ENCODE assay signal across 13 cellular contexts in genomic region chr1:9195651-9196050, GRCh38. TPM values are rescaled to one million over a fixed set of nuclear protein-coding genes. Genes with fewer than 3 reads are reported as not detected.
DNase-seq lines count a peak whose midpoint lies in the region; ATAC-seq, FAIRE-seq and TF ChIP-seq lines count a peak whose summit lies in the region.
"Had no signal": no experiment of that assay in that cellular context is flagged by ENCODE, and none has a peak within 500 bp of the region (broad histone marks: within the 10 kb centered on the region; RNA-seq: fewer than 3 reads in every experiment).

No MANE protein-coding gene starts in this region.

- DNase-seq in AG04450 (ENCODE audit: low read depth, low spot score) (no peak), MV-4-11 (lab: John Stamatoyannopoulos, UW) (peak; percentile 39), mammary epithelial cell (no peak), sciatic nerve (ENCODE audit: low spot score) (no peak), urothelium cell line (ENCODE audit: low spot score) (no peak), GM10248 (ENCODE audit: extremely low spot score) (no peak)
- DNase-seq in CD8-positive, alpha-beta T cell, result no peak
- DNase-seq: GDM1 had no signal

- H3K79me2 ChIP-seq in mammary epithelial cell (ENCODE audit: insufficient read depth, low read length), result no peaks in the 10 kb centered on the region

- no peak overlapping the region for H3K9ac ChIP-seq in mammary epithelial cell (ENCODE audit: insufficient read depth, low read length)

- H3K9me3 Mint-ChIP-seq in CD8-positive, alpha-beta T cell, result no peaks in the 10 kb centered on the region
- H3K9me3 Mint-ChIP-seq: activated CD8-positive, alpha-beta T cell treated with anti-CD3 and anti-CD28 coated beads for 36 hours; activated T-cell treated with anti-CD3 and anti-CD28 coated beads, Interleukin-2, amount 50 U/mL, for 72 hours; stimulated activated naive CD8-positive, alpha-beta T cell treated with anti-CD3 and anti-CD28 coated beads, Interleukin-15, Interleukin-2, amounts not matched to agents 100 ng/mL and 50 ng/mL, for 24 hours had no signal

- in situ Hi-C loops in mammary epithelial cell (cut with MboI; ENCODE audit: low sequenced_read_pairs in 2 of 2), result loop anchor here in 1 of 2 donors (25.0 kb wide), 1 partner anchor 283 kb away; no protein-coding TSS in a partner anchor

- CTCF ChIA-PET in AG04450 (lab: Charles Lee), result interaction anchor here (0.5 to 2.6 kb wide), 5 partner anchors 15 to 229 kb away, joined by 3 to 10 read pairs (median 4); no protein-coding TSS in a partner anchor
- CTCF ChIA-PET in mammary epithelial cell (lab: Charles Lee; ENCODE audit: low non-redundant PET), result no interaction called here
- CTCF ChIA-PET in GM10248 (lab: Yijun Ruan, JAX), result interaction anchor here (0.8 to 10.1 kb wide), 14 partner anchors 9 to 94 kb away, joined by 3 to 84 read pairs (median 8); no protein-coding TSS in a partner anchor
- CTCF ChIA-PET in CD8-positive, alpha-beta T cell (lab: Charles Lee), result interaction anchor here (0.6 to 3.6 kb wide), 11 partner anchors 8 to 1102 kb away, joined by 3 to 68 read pairs (median 3); no protein-coding TSS in a partner anchor

- no peaks in the 10 kb centered on the region for H4K20me1 ChIP-seq in mammary epithelial cell (ENCODE audit: insufficient read depth, low read length)

- H3K36me3 ChIP-seq in mammary epithelial cell (ENCODE audit: insufficient read depth, low read length), result no peaks in the 10 kb centered on the region
- no peaks in the 10 kb centered on the region for H3K36me3 ChIP-seq in CD8-positive, alpha-beta T cell (ENCODE audit: insufficient read depth, low read length)

- POLR2A ChIA-PET in AG04450 (lab: Yijun Ruan, JAX), result no interaction called here
- POLR2A ChIA-PET in GM10248 (lab: Yijun Ruan, JAX), result no interaction called here
- POLR2A ChIA-PET in CD8-positive, alpha-beta T cell (lab: Charles Lee), result no interaction called here

- no peak for FAIRE-seq in urothelium cell line (lab: Jason Lieb, UNC)

- H3K27me3 ChIP-seq in AG04450 (ENCODE audit: control insufficient read depth, insufficient read depth, low read length) (no peaks in the 10 kb centered on the region), mammary epithelial cell (ENCODE audit: insufficient read depth, low read length) (no peaks in the 10 kb centered on the region)
- peaks cover 26% of the 10 kb centered on the region for H3K27me3 ChIP-seq in CD8-positive, alpha-beta T cell (ENCODE audit: insufficient read depth, low read length)
- H3K27me3 ChIP-seq: foreskin keratinocyte had no signal

- dilution Hi-C loops in mammary epithelial cell (cut with HindIII; ENCODE audit: low sequenced_read_pairs), result no loop called here

- H3K27me3 Mint-ChIP-seq in CD8-positive, alpha-beta T cell (ENCODE audit: low read depth), result peaks cover 53% of the 10 kb centered on the region

- no TSS peak for BruUV-seq in mammary epithelial cell (replicated peaks; lab: Mats Ljungman, UMichigan)

- H3K27ac Mint-ChIP-seq in CD8-positive, alpha-beta T cell, result no peak overlapping the region
- H3K27ac Mint-ChIP-seq: activated CD8-positive, alpha-beta T cell treated with anti-CD3 and anti-CD28 coated beads for 36 hours; activated T-cell treated with anti-CD3 and anti-CD28 coated beads, Interleukin-2, amount 50 U/mL, for 72 hours; stimulated activated naive CD8-positive, alpha-beta T cell treated with anti-CD3 and anti-CD28 coated beads, Interleukin-15, Interleukin-2, amounts not matched to agents 100 ng/mL and 50 ng/mL, for 24 hours had no signal

- no peaks in the 10 kb centered on the region for H3K9me3 ChIP-seq in AG04450 (ENCODE audit: control insufficient read depth, insufficient read depth, low read length)
- H3K9me3 ChIP-seq in mammary epithelial cell (replicated peaks; ENCODE audit: insufficient read depth, low read length), result no peaks in the 10 kb centered on the region
- H3K9me3 ChIP-seq in CD8-positive, alpha-beta T cell (ENCODE audit: low read length), result no peaks in the 10 kb centered on the region

- peak overlapping the region; percentile 23 for H2AFZ ChIP-seq in mammary epithelial cell (ENCODE audit: low read depth, low read length)

- TF ChIP-seq CTCF in AG04450 (IDR thresholded peaks at IDR 0.05; ENCODE audit: low read depth, low read length) (no peak), mammary epithelial cell (conservative IDR thresholded peaks at IDR 0.05 in 1 of 2, IDR thresholded peaks at IDR 0.05 in 1 of 2; ENCODE audit: extremely low read depth in 1 of 2, insufficient read depth in 1 of 2, low read depth in 1 of 2, low read length in 2 of 2) (no peak), GM10248 (IDR thresholded peaks at IDR 0.05; ENCODE audit: control extremely low read depth, extremely low read depth, low read depth, missing control alignments) (no peak)
- TF ChIP-seq CTCF in CD8-positive, alpha-beta T cell (IDR thresholded peaks at IDR 0.05), result no peak

- H3K4me1 Mint-ChIP-seq in CD8-positive, alpha-beta T cell (ENCODE audit: low read depth), result peaks cover 10% of the 10 kb centered on the region

- H3K4me3 Mint-ChIP-seq in CD8-positive, alpha-beta T cell, result no peak overlapping the region
- H3K4me3 Mint-ChIP-seq: activated CD8-positive, alpha-beta T cell treated with anti-CD3 and anti-CD28 coated beads for 36 hours; stimulated activated naive CD8-positive, alpha-beta T cell treated with anti-CD3 and anti-CD28 coated beads, Interleukin-15, Interleukin-2, amounts not matched to agents 100 ng/mL and 50 ng/mL, for 24 hours had no signal

- no peaks in the 10 kb centered on the region for H3K36me3 Mint-ChIP-seq in CD8-positive, alpha-beta T cell

- 92% methylated on average over 8 of the region's 8 CpGs for WGBS in mammary epithelial cell (ENCODE audit: low coverage, missing lambda C conversion rate)

- H3K4me2 ChIP-seq in mammary epithelial cell (ENCODE audit: insufficient read depth, low read depth, low read length), result no peak overlapping the region

- H3K27ac ChIP-seq in AG04450 (ENCODE audit: low read depth, low read length) (peak overlapping the region; percentile 89), mammary epithelial cell (ENCODE audit: insufficient read depth, low read depth, low read length) (no peak overlapping the region)
- H3K27ac ChIP-seq in CD8-positive, alpha-beta T cell (ENCODE audit: low read depth, low read length), result no peak overlapping the region
- H3K27ac ChIP-seq: foreskin keratinocyte had no signal

- no peak overlapping the region for H3K4me3 ChIP-seq in AG04450 (ENCODE audit: low read depth, low read length)
- H3K4me3 ChIP-seq in mammary epithelial cell (replicated peaks in 1 of 3; ENCODE audit: insufficient read depth in 1 of 3, low read depth in 2 of 3, low read length in 3 of 3), result no peak overlapping the region
- H3K4me3 ChIP-seq in CD8-positive, alpha-beta T cell (ENCODE audit: low read depth, low read length), result no peak overlapping the region

- intact Hi-C loops in mammary epithelial cell (cut with micrococcal nuclease) (loop anchor here (1.0 to 5.0 kb wide), 4 partner anchors 14 to 278 kb away; no protein-coding TSS in a partner anchor), sciatic nerve (cut with DNase I) (loop anchor here (2.0 kb wide), 1 partner anchor 83 kb away; no protein-coding TSS in a partner anchor)
- intact Hi-C loops in CD8-positive, alpha-beta T cell (cut with DNase I, micrococcal nuclease), result loop anchor here in 1 of 2 experiments (1.0 kb wide), 1 partner anchor 85 kb away; no protein-coding TSS in a partner anchor

- H3K4me1 ChIP-seq in mammary epithelial cell (ENCODE audit: insufficient read depth, low read length), result peaks cover 28% of the 10 kb centered on the region
- no peaks in the 10 kb centered on the region for H3K4me1 ChIP-seq in CD8-positive, alpha-beta T cell (ENCODE audit: insufficient read depth, low read length)

- ATAC-seq in sciatic nerve, result peak; percentile 36
- no peak for ATAC-seq in HG03280 (IDR thresholded peaks at IDR 0.05; ENCODE audit: unreplicated experiment)
- no peak for ATAC-seq in CD8-positive, alpha-beta T cell

RNA-seq across cellular contexts. Expression of gene H6PD, which starts 38.9 kb away (rescaled TPM):
- 18.3 and 22.9 TPM in 2 replicates for polyA plus RNA-seq in AG04450 (2011; rRNA removed)
- polyA minus RNA-seq in AG04450 (2011; rRNA and poly(A)+ RNA removed), result 23.6 and 26.7 TPM in 2 replicates
- total RNA-seq in mammary epithelial cell, result 10 to 100 TPM; 12.6 to 18.0 TPM
- 5.4 TPM for polyA plus RNA-seq in mammary epithelial cell
- 12.0 TPM for polyA minus RNA-seq in mammary epithelial cell
- 52.9 TPM for total RNA-seq in sciatic nerve
- total RNA-seq in CD8-positive, alpha-beta T cell, result 10 to 100 TPM; 11.1 to 11.2 TPM
